32 cellular contexts compared by ENCODE assay signal in the genomic region with DNA sequence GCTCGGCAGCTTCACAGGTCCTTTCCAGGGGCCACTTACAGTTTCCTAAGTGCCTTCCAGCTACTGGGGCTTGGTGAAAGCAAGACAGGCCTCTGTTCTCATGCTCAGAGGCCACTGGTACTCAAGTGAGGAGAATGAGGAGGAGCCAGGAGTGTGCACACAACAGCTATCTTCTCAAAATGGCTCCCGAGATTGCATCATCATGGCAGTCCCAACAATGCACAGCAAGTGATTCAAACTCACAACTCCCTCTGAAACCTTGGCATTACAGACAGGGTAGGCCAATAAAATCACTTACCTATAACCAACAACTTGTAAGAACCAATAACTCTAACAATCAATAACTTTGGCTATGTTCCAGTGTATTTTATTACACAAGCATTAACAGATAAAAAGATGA.
"Had no signal": no experiment of that assay in that cellular context is flagged by ENCODE, and none has a peak within 500 bp of the region (broad histone marks: within the 10 kb centered on the region; RNA-seq: fewer than 3 reads in every experiment).

No MANE protein-coding gene starts in this region.

- H3K9me3 ChIP-seq: MG63, Peyer's patch, SJSA1, SK-N-SH had no signal

- H3K4me3 Mint-ChIP-seq: activated CD4-positive, alpha-beta memory T cell treated with anti-CD3 and anti-CD28 coated beads, Interleukin-2, amount 10 ng/mL, durations not matched to agents 7 days and 5 days; activated CD8-positive, alpha-beta memory T cell treated with anti-CD3 and anti-CD28 coated beads, Interleukin-2, amount 10 ng/mL, durations not matched to agents 7 days and 5 days; activated naive CD4-positive, alpha-beta T cell treated with anti-CD3 and anti-CD28 coated beads, Interleukin-2, amount 10 ng/mL, durations not matched to agents 7 days and 5 days; activated naive CD8-positive, alpha-beta T cell; activated naive CD8-positive, alpha-beta T cell treated with anti-CD3 and anti-CD28 coated beads, Interleukin-2, amount 50 U/mL, for 24 hours; T-helper 1 cell treated with Interleukin-12 subunit alpha and Interleukin-12 subunit beta and Interleukin-4 antibody, amounts not matched to agents 30 μg/mL and 1 μg/mL, for 36 hours; T-helper 2 cell treated with Interferon-gamma antibody and Interleukin-4, amounts not matched to agents 5 μg/mL and 100 μg/mL, for 36 hours had no signal

- H3K4me1 ChIP-seq: Peyer's patch, SJSA1 had no signal

- H3K27me3 ChIP-seq: brain microvascular endothelial cell, cardiac muscle cell, MG63, Peyer's patch, SJSA1 had no signal

- H3K9me3 Mint-ChIP-seq: activated CD4-positive, alpha-beta memory T cell treated with anti-CD3 and anti-CD28 coated beads, Interleukin-2, amount 10 ng/mL, durations not matched to agents 7 days and 5 days; activated naive CD4-positive, alpha-beta T cell treated with anti-CD3 and anti-CD28 coated beads, Interleukin-2, amount 10 ng/mL, durations not matched to agents 7 days and 5 days; activated naive CD8-positive, alpha-beta T cell treated with anti-CD3 and anti-CD28 coated beads, Interleukin-2, amount 50 U/mL, for 24 hours; T-helper 1 cell treated with Interleukin-12 subunit alpha and Interleukin-12 subunit beta and Interleukin-4 antibody, amounts not matched to agents 30 μg/mL and 1 μg/mL, for 36 hours; T-helper 2 cell treated with Interferon-gamma antibody and Interleukin-4, amounts not matched to agents 5 μg/mL and 100 μg/mL, for 36 hours had no signal

- H3K9ac ChIP-seq: SK-N-SH had no signal

- FAIRE-seq: TTC549 had no signal

- H3K4me2 ChIP-seq: SK-N-SH had no signal

- H3K27ac Mint-ChIP-seq: activated CD4-positive, alpha-beta memory T cell treated with anti-CD3 and anti-CD28 coated beads, Interleukin-2, amount 10 ng/mL, durations not matched to agents 7 days and 5 days; activated CD8-positive, alpha-beta memory T cell treated with anti-CD3 and anti-CD28 coated beads, Interleukin-2, amount 10 ng/mL, durations not matched to agents 7 days and 5 days; activated naive CD4-positive, alpha-beta T cell treated with anti-CD3 and anti-CD28 coated beads, Interleukin-2, amount 10 ng/mL, durations not matched to agents 7 days and 5 days; activated naive CD8-positive, alpha-beta T cell; activated naive CD8-positive, alpha-beta T cell treated with anti-CD3 and anti-CD28 coated beads, Interleukin-2, amount 50 U/mL, for 24 hours; T-helper 1 cell treated with Interleukin-12 subunit alpha and Interleukin-12 subunit beta and Interleukin-4 antibody, amounts not matched to agents 30 μg/mL and 1 μg/mL, for 36 hours; T-helper 2 cell treated with Interferon-gamma antibody and Interleukin-4, amounts not matched to agents 5 μg/mL and 100 μg/mL, for 36 hours had no signal

- ATAC-seq: activated CD8-positive, alpha-beta memory T cell treated with anti-CD3 and anti-CD28 coated beads, Interleukin-2, amount 10 ng/mL, durations not matched to agents 7 days and 5 days; activated naive CD8-positive, alpha-beta T cell treated with anti-CD3 and anti-CD28 coated beads, Interleukin-2, amount 50 U/mL, for 24 hours; PC-3 had no signal

- H3K27ac ChIP-seq: brain microvascular endothelial cell, cardiac muscle cell, Peyer's patch, SJSA1 had no signal

- DNase-seq: activated CD4-positive, alpha-beta memory T cell treated with anti-CD3 and anti-CD28 coated beads, Interleukin-2, amount 10 ng/mL, durations not matched to agents 7 days and 5 days; activated CD8-positive, alpha-beta memory T cell treated with anti-CD3 and anti-CD28 coated beads for 24 hours; activated CD8-positive, alpha-beta memory T cell treated with anti-CD3 and anti-CD28 coated beads, Interleukin-2, amount 10 ng/mL, durations not matched to agents 7 days and 5 days; activated CD8-positive, alpha-beta memory T cell treated with anti-CD3 and anti-CD28 coated beads, Interleukin-2, amount 50 U/mL, for 48 hours; activated effector memory CD4-positive, alpha-beta T cell treated with Interleukin-2 at 50 U/mL for 16 hours; activated naive CD4-positive, alpha-beta T cell treated with anti-CD3 and anti-CD28 coated beads, Interleukin-2, amount 10 ng/mL, durations not matched to agents 7 days and 5 days; activated naive CD8-positive, alpha-beta T cell treated with anti-CD3 and anti-CD28 coated beads, Interleukin-2, amount 50 U/mL, for 24 hours; activated T-cell treated with anti-CD3 and anti-CD28 coated beads, Interleukin-2, amount 50 U/mL, for 48 hours; amniotic stem cell; aorta; brain microvascular endothelial cell; Kasumi-1; MG63; NCI-H1048; NCI-H1105 treated with DMSO at 0.1 percent for 48 hours; NCI-H1436; NCI-H1694; NCI-H1930; NCI-H2081 treated with DMSO at 0.1 percent for 48 hours; NCI-H226; NCI-H524 treated with DMSO at 0.1 percent for 48 hours; PC-3; Peyer's patch; RPMI8226; SHP77 treated with DMSO at 0.1 percent for 48 hours; SK-N-SH had no signal

- H3K4me3 ChIP-seq: cardiac muscle cell, MG63, Peyer's patch, SJSA1 had no signal

- H3K4me1 Mint-ChIP-seq: activated naive CD8-positive, alpha-beta T cell treated with anti-CD3 and anti-CD28 coated beads, Interleukin-2, amount 50 U/mL, for 24 hours had no signal

- H3K36me3 ChIP-seq: brain microvascular endothelial cell, MG63, SJSA1 had no signal

- H3K27me3 Mint-ChIP-seq: activated CD4-positive, alpha-beta memory T cell treated with anti-CD3 and anti-CD28 coated beads, Interleukin-2, amount 10 ng/mL, durations not matched to agents 7 days and 5 days; activated CD8-positive, alpha-beta memory T cell treated with anti-CD3 and anti-CD28 coated beads, Interleukin-2, amount 10 ng/mL, durations not matched to agents 7 days and 5 days; activated naive CD4-positive, alpha-beta T cell treated with anti-CD3 and anti-CD28 coated beads, Interleukin-2, amount 10 ng/mL, durations not matched to agents 7 days and 5 days; activated naive CD8-positive, alpha-beta T cell; activated naive CD8-positive, alpha-beta T cell treated with anti-CD3 and anti-CD28 coated beads, Interleukin-2, amount 50 U/mL, for 24 hours had no signal
